8 cellular contexts compared by ENCODE assay signal in the genomic region with DNA sequence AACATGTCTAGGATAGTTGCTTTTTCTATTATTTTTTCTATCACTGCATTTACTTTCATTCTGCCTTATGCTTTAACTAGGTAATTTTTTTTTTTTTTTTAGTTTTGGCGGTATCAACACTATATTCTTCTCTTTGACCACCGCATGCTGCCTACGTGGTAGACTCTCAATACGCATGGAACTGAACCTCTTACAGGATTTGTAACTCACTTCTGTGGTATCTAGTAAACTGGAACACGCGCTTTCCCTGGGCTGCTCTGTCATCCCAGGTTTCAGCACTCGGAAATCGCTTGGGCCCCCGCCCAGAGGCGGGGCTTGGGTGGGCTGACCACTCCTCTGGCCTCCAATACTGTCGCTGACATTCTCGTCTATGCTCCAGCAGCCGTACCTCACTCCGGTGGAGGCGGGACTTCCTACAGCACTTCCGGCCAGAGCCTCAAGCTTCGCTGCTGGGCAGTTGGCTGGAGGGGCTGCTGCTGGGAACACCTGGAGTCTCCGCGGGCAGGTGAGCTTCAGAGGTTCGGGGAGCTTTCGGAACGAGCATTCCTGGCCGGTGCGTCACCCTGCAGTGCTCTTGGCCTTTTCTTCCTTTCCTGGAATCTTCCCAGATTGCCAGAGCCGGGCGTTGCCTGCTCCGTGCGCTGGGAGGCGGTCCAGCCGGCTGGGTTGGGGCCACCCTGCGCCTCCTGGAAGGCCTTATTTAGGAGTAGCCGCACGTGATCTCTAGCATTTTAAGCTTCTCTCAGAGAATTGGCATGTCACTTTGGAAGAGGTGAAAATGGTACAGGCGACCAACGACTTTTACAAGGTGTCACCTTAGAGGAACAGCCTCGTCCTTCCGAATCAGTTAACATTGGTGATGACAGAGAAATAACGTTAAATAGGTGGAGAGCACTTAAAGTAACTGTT. TPM values are rescaled to one million over a fixed set of nuclear protein-coding genes. Genes with fewer than 3 reads are reported as not detected.
A peak's percentile ranks its signal among the peaks of the same experiment; 100 is the strongest.
DNase-seq lines count a peak whose midpoint lies in the region; ATAC-seq and TF ChIP-seq lines count a peak whose summit lies in the region.

A gene with protein sequence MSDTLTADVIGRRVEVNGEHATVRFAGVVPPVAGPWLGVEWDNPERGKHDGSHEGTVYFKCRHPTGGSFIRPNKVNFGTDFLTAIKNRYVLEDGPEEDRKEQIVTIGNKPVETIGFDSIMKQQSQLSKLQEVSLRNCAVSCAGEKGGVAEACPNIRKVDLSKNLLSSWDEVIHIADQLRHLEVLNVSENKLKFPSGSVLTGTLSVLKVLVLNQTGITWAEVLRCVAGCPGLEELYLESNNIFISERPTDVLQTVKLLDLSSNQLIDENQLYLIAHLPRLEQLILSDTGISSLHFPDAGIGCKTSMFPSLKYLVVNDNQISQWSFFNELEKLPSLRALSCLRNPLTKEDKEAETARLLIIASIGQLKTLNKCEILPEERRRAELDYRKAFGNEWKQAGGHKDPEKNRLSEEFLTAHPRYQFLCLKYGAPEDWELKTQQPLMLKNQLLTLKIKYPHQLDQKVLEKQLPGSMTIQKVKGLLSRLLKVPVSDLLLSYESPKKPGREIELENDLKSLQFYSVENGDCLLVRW (plus strand): TSS at position 428 of the 909 bp plus-strand sequence. CDS start 12,623 bp downstream, outside the sequence.

- H3K9me3 ChIP-seq in SU-DHL-6 (ENCODE audit: insufficient read depth, low read length) = no peaks in the 10 kb centered on the region
- no peaks in the 10 kb centered on the region for H3K9me3 ChIP-seq in osteoblast (ENCODE audit: low read depth, low read length)
- no peaks in the 10 kb centered on the region for H3K9me3 ChIP-seq in thoracic aorta

- H3K4me2 ChIP-seq in SU-DHL-6 (ENCODE audit: low read depth, low read length, poor library complexity, severe bottlenecking) (peak within 1 kb of the TSS; percentile 89), osteoblast (ENCODE audit: insufficient read depth, low read length) (peak within 1 kb of the TSS; percentile 82)

- H2AFZ ChIP-seq in SU-DHL-6 (ENCODE audit: low read depth, low read length, severe bottlenecking) (peak within 1 kb of the TSS; percentile 90), osteoblast (ENCODE audit: low read length) (peak within 1 kb of the TSS; percentile 98)

- H3K27me3 ChIP-seq in SU-DHL-6 (ENCODE audit: low read length) (no peaks in the 10 kb centered on the region), osteoblast (ENCODE audit: insufficient read depth, low read length) (no peaks in the 10 kb centered on the region), thoracic aorta (replicated peaks; ENCODE audit: insufficient read depth) (no peaks in the 10 kb centered on the region)

- H3K4me3 ChIP-seq in SU-DHL-6 (ENCODE audit: insufficient read depth, low read length, poor library complexity, severe bottlenecking) (peak within 1 kb of the TSS; percentile 89), osteoblast (ENCODE audit: insufficient read depth, low read length) (peak within 1 kb of the TSS; percentile 92), thoracic aorta (peak within 1 kb of the TSS; percentile 90)

- H3K4me1 Mint-ChIP-seq in activated naive CD8-positive, alpha-beta T cell treated with anti-CD3 and anti-CD28 coated beads, Interleukin-2, amount 10 ng/mL, durations not matched to agents 7 days and 5 days = peaks cover 20% of the 10 kb centered on the region
- H3K4me1 Mint-ChIP-seq in glutamatergic neuron (ENCODE audit: low read depth, unreplicated experiment) = peaks cover 6% of the 10 kb centered on the region

- H3K79me2 ChIP-seq in SU-DHL-6 (ENCODE audit: insufficient read depth, low read length) = peaks cover 27% of the 10 kb centered on the region
- H3K79me2 ChIP-seq in osteoblast (ENCODE audit: insufficient read depth, low read length) = peaks cover 43% of the 10 kb centered on the region

- no peaks in the 10 kb centered on the region for H3K9me3 Mint-ChIP-seq in activated naive CD8-positive, alpha-beta T cell treated with anti-CD3 and anti-CD28 coated beads, Interleukin-2, amount 10 ng/mL, durations not matched to agents 7 days and 5 days
- no peaks in the 10 kb centered on the region for H3K9me3 Mint-ChIP-seq in glutamatergic neuron (ENCODE audit: unreplicated experiment)

- DNase-seq in GM10266 (ENCODE audit: extremely low spot score) = peak; percentile 93
- DNase-seq in NCI-H1105 (lab: John Stamatoyannopoulos, UW) = peak; percentile 72
- DNase-seq in activated naive CD8-positive, alpha-beta T cell treated with anti-CD3 and anti-CD28 coated beads, Interleukin-2, amount 10 ng/mL, durations not matched to agents 7 days and 5 days = peak; percentile 87
- peak; percentile 95 for DNase-seq in glutamatergic neuron
- DNase-seq in osteoblast (ENCODE audit: insufficient read length, low spot score, missing footprints) = peak; percentile 96
- peak; percentile 91 for DNase-seq in thoracic aorta (ENCODE audit: low spot score)

- peak within 1 kb of the TSS; percentile 99 for H3K4me3 Mint-ChIP-seq in activated naive CD8-positive, alpha-beta T cell treated with anti-CD3 and anti-CD28 coated beads, Interleukin-2, amount 10 ng/mL, durations not matched to agents 7 days and 5 days
- H3K4me3 Mint-ChIP-seq in glutamatergic neuron (ENCODE audit: unreplicated experiment) = peak within 1 kb of the TSS; percentile 93

- peak within 1 kb of the TSS; percentile 70 for H3K9ac ChIP-seq in SU-DHL-6 (ENCODE audit: low read length)

- H3K36me3 Mint-ChIP-seq in activated naive CD8-positive, alpha-beta T cell treated with anti-CD3 and anti-CD28 coated beads, Interleukin-2, amount 10 ng/mL, durations not matched to agents 7 days and 5 days = peaks cover 3% of the 10 kb centered on the region
- no peaks in the 10 kb centered on the region for H3K36me3 Mint-ChIP-seq in glutamatergic neuron (ENCODE audit: unreplicated experiment)

- TF ChIP-seq CTCF in GM10266 (IDR thresholded peaks at IDR 0.05; ENCODE audit: control insufficient read depth, insufficient read depth, low read depth, missing control alignments) = no peak
- no peak for TF ChIP-seq CTCF in SU-DHL-6 (IDR thresholded peaks at IDR 0.05; ENCODE audit: insufficient read depth, low read length, poor library complexity, severe bottlenecking)
- TF ChIP-seq CTCF in glutamatergic neuron (IDR thresholded peaks at IDR 0.05; ENCODE audit: partially characterized antibody, unreplicated experiment) = no peak
- no peak for TF ChIP-seq CTCF in osteoblast (IDR thresholded peaks at IDR 0.05; ENCODE audit: extremely low read depth, low read depth, low read length)
- no peak for TF ChIP-seq CTCF in thoracic aorta (IDR thresholded peaks at IDR 0.05)

- H3K36me3 ChIP-seq in SU-DHL-6 (ENCODE audit: low read length) (no peaks in the 10 kb centered on the region), osteoblast (ENCODE audit: insufficient read depth, low read length) (no peaks in the 10 kb centered on the region), thoracic aorta (peaks cover 3% of the 10 kb centered on the region)

- POLR2A ChIA-PET in activated naive CD8-positive, alpha-beta T cell treated with anti-CD3 and anti-CD28 coated beads, Interleukin-2, amount 10 ng/mL, durations not matched to agents 7 days and 5 days (lab: Charles Lee) = interaction anchor here (0.5 to 1.0 kb wide), 3 partner anchors 27 to 232 kb away, joined by 3 to 7 read pairs (median 3); a partner anchor contains a TSS

- no peaks in the 10 kb centered on the region for H3F3A ChIP-seq in SU-DHL-6 (ENCODE audit: insufficient read depth)

- H3K27ac Mint-ChIP-seq in activated naive CD8-positive, alpha-beta T cell treated with anti-CD3 and anti-CD28 coated beads, Interleukin-2, amount 10 ng/mL, durations not matched to agents 7 days and 5 days = peak within 1 kb of the TSS; percentile 92
- peak within 1 kb of the TSS; percentile 85 for H3K27ac Mint-ChIP-seq in glutamatergic neuron (ENCODE audit: unreplicated experiment)

- H3K4me1 ChIP-seq in osteoblast (ENCODE audit: insufficient read depth, low read length) (peaks cover 2% of the 10 kb centered on the region), thoracic aorta (ENCODE audit: control insufficient read depth in 1 of 2, low read depth in 2 of 2) (peaks cover 4 to 6% of the 10 kb centered on the region in 2 donors)

- H3K27me3 Mint-ChIP-seq in activated naive CD8-positive, alpha-beta T cell treated with anti-CD3 and anti-CD28 coated beads, Interleukin-2, amount 10 ng/mL, durations not matched to agents 7 days and 5 days = no peaks in the 10 kb centered on the region
- peaks cover 7% of the 10 kb centered on the region for H3K27me3 Mint-ChIP-seq in glutamatergic neuron (ENCODE audit: unreplicated experiment)

- ATAC-seq in HG02623 (IDR thresholded peaks at IDR 0.05; ENCODE audit: unreplicated experiment) (peak; percentile 100), thoracic aorta (ENCODE audit: insufficient number of reproducible peaks, low FRiP score, low read depth) (peak; percentile 99)
- ATAC-seq in activated naive CD8-positive, alpha-beta T cell treated with anti-CD3 and anti-CD28 coated beads, Interleukin-2, amount 10 ng/mL, durations not matched to agents 7 days and 5 days (ENCODE audit: low read depth) = peak; percentile 100

- H3K9me2 ChIP-seq in SU-DHL-6 (replicated peaks; ENCODE audit: insufficient read depth, low read length) = no peaks in the 10 kb centered on the region

- 0 out of 2 replicates have a peak within 1 kb of the TSS, but pooled peaks have one; percentile 26 for H3K27ac ChIP-seq in SU-DHL-6 (ENCODE audit: low read depth, low read length)
- H3K27ac ChIP-seq in osteoblast (ENCODE audit: low read depth, low read length) = peak within 1 kb of the TSS; percentile 63
- peak within 1 kb of the TSS; percentile 71 to 80 for H3K27ac ChIP-seq in thoracic aorta

- H4K20me1 ChIP-seq in SU-DHL-6 (ENCODE audit: low read depth, low read length) (no peaks in the 10 kb centered on the region), osteoblast (ENCODE audit: insufficient read depth, low read length) (peaks cover 5% of the 10 kb centered on the region)

RNA-seq across cellular contexts. Expression of the gene that starts here (rescaled TPM):
- 10 to 100 TPM; 29.8 to 30.3 TPM for total RNA-seq in activated naive CD8-positive, alpha-beta T cell treated with anti-CD3 and anti-CD28 coated beads, Interleukin-2, amount 10 ng/mL, durations not matched to agents 7 days and 5 days
- total RNA-seq in glutamatergic neuron (ENCODE audit: unreplicated experiment) (30.7 TPM), osteoblast (22.8 and 26.8 TPM in 2 replicates), thoracic aorta (10 to 100 TPM; 16.9 to 30.1 TPM)

Comparison
In these comparisons a context has a peak if more than half of its experiments do, and no peak if none do; other contexts are left out.
1. Peak in every context shown above with its lines: DNase-seq, ATAC-seq, H3K4me3 ChIP-seq and H3K27ac ChIP-seq.